In the genomic region with DNA sequence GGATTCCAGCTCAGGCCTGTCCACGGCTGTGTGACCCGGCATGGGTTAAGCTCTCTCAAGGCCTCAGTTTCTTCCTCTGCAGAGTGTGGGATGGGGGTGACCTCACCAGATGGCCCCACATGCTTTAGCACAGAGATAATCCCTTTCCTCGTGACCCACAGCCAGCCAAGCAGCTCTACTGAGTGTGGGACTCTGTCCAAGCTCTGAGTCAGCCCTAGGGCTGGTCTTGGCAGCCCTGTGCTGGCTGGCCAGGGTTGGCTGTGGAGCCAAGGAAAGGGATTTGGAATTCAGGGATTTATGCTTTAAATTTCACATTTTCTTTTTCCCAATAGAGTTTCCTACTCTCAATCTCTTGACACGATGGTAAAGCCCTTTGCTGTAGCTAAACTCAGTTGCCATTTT, we compare ENCODE assay signal across 9 cellular contexts. TPM values are rescaled to one million over a fixed set of nuclear protein-coding genes. Genes with fewer than 3 reads are reported as not detected.
A peak's percentile ranks its signal among the peaks of the same experiment; 100 is the strongest.
DNase-seq lines count a peak whose midpoint lies in the region; TF ChIP-seq lines count a peak whose summit lies in the region.
"Had no signal": no experiment of that assay in that cellular context is flagged by ENCODE, and none has a peak within 500 bp of the region (broad histone marks: within the 10 kb centered on the region; RNA-seq: fewer than 3 reads in every experiment).

No MANE protein-coding gene starts in this region.

- no peaks in the 10 kb centered on the region for H3K9me2 ChIP-seq in SK-N-SH

- no peak overlapping the region for H3K4me3 Mint-ChIP-seq in osteocyte (ENCODE audit: unreplicated experiment)

- peaks cover 39% of the 10 kb centered on the region for H3K4me1 Mint-ChIP-seq in osteocyte (ENCODE audit: unreplicated experiment)

- POLR2A ChIA-PET in SK-N-SH (lab: Yijun Ruan, JAX) = interaction anchor here (0.6 to 1.0 kb wide), 3 partner anchors 8 to 13 kb away, joined by 3 read pairs; no protein-coding TSS in a partner anchor

- peaks cover 3% of the 10 kb centered on the region for H3K27me3 Mint-ChIP-seq in osteocyte (ENCODE audit: unreplicated experiment)

- TF ChIP-seq EP300 in SK-N-SH (IDR thresholded peaks at IDR 0.05; ENCODE audit: borderline replicate concordance in 1 of 2, low read depth in 1 of 2, low read length in 1 of 2) = peak in 1 of 2 experiments; percentile 61; a peak in 1 of 4 replicates

- H3K27me3 ChIP-seq in SK-N-SH (ENCODE audit: insufficient read depth) = no peaks in the 10 kb centered on the region

- peaks cover 0 to 3% of the 10 kb centered on the region in 2 experiments for H3K36me3 ChIP-seq in SK-N-SH (replicated peaks in 1 of 2; ENCODE audit: control insufficient read depth in 1 of 2, insufficient read depth in 2 of 2, low read length in 1 of 2)

- H3K9me3 ChIP-seq in SK-N-SH = no peaks in the 10 kb centered on the region

- peak overlapping the region; percentile 94 for H3K27ac Mint-ChIP-seq in osteocyte (ENCODE audit: unreplicated experiment)

- TF ChIP-seq CTCF in SK-N-SH (IDR thresholded peaks at IDR 0.05) (no peak), foreskin fibroblast (IDR thresholded peaks at IDR 0.05; ENCODE audit: low read depth, low read length) (no peak), osteocyte (IDR thresholded peaks at IDR 0.05) (no peak)

- peaks cover 18% of the 10 kb centered on the region for H3F3A ChIP-seq in SK-N-SH (replicated peaks; ENCODE audit: insufficient read depth)

- 0% methylated on average over 1 of the region's 4 CpGs for WGBS in SK-N-SH (ENCODE audit: low lambda C conversion rate)

- peaks cover 14 to 28% of the 10 kb centered on the region in 2 experiments; a peak in 3 of 4 replicates for H3K4me1 ChIP-seq in SK-N-SH (ENCODE audit: control insufficient read depth in 1 of 2, insufficient read depth in 2 of 2, low read depth in 1 of 2, low read length in 1 of 2)

- TF ChIP-seq RAD21 in SK-N-SH (IDR thresholded peaks at IDR 0.05; ENCODE audit: low read length) = no peak

- no peaks in the 10 kb centered on the region for H4K20me1 ChIP-seq in SK-N-SH (ENCODE audit: insufficient read depth)

- H3K4me3 ChIP-seq in SK-N-SH (ENCODE audit: low read depth in 2 of 2, low read length in 1 of 2) (no peak overlapping the region; a peak in 1 of 4 replicates), foreskin fibroblast (ENCODE audit: low read depth in 1 of 2, low read length in 2 of 2) (peak overlapping the region in 1 of 2 donors; percentile 2)
- H3K4me3 ChIP-seq: GM12878 had no signal

- peak overlapping the region; percentile 51; the same call in 1 of the 2 replicates for H3K4me2 ChIP-seq in SK-N-SH

- in situ Hi-C loops in Caki2 (cut with HindIII; ENCODE audit: low pct_unique_long_range_greater_than_20kb, low sequenced_read_pairs) = no loop called here

- DNase-seq in Caki2 (ENCODE audit: low read depth) (peak; percentile 78), SK-N-SH (peak; percentile 57), foreskin fibroblast (peak; percentile 98 to 99), osteocyte (ENCODE audit: extremely low spot score, unreplicated experiment) (peak; percentile 90), NCI-H2081 treated with DMSO at 0.1 percent for 48 hours (lab: John Stamatoyannopoulos, UW) (no peak), AML-193 (lab: John Stamatoyannopoulos, UW) (no peak), ecto neural progenitor cell (ENCODE audit: low spot score) (no peak), RPMI8226 (no peak)

- H3K79me2 ChIP-seq in SK-N-SH (ENCODE audit: insufficient read depth) = no peaks in the 10 kb centered on the region

- peaks cover 4% of the 10 kb centered on the region for H3K9me3 Mint-ChIP-seq in osteocyte (ENCODE audit: unreplicated experiment)

- H2AFZ ChIP-seq in SK-N-SH (ENCODE audit: low read depth) = peak overlapping the region; percentile 64; the same call in 1 of the 2 replicates

- H3K27ac ChIP-seq in SK-N-SH (ENCODE audit: low read depth in 2 of 2, low read length in 1 of 2) = peak overlapping the region; percentile 80 to 89

- H3K36me3 Mint-ChIP-seq in osteocyte (ENCODE audit: unreplicated experiment) = peaks cover 3% of the 10 kb centered on the region

- CTCF ChIA-PET in SK-N-SH (lab: Yijun Ruan, JAX) = interaction anchor here (0.6 to 1.3 kb wide), 4 partner anchors 24 to 154 kb away, joined by 3 read pairs; no protein-coding TSS in a partner anchor

- H3K9ac ChIP-seq in SK-N-SH = peak overlapping the region; percentile 51; the same call in 1 of the 2 replicates

TF ChIP-seq in SK-N-SH, 30 proteins besides CTCF, POLR2A, EP300 and RAD21 (continues in another document):
- TF ChIP-seq RXRA (IDR thresholded peaks at IDR 0.05; ENCODE audit: borderline replicate concordance, low read depth) = peak; percentile 61; the same call in 1 of the 2 replicates
- no peak for TF ChIP-seq MXI1 (IDR thresholded peaks at IDR 0.05; ENCODE audit: low read depth, low read length)
- TF ChIP-seq, protein P1, sequence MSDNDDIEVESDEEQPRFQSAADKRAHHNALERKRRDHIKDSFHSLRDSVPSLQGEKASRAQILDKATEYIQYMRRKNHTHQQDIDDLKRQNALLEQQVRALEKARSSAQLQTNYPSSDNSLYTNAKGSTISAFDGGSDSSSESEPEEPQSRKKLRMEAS (IDR thresholded peaks at IDR 0.05; ENCODE audit: low read depth) = peak; percentile 95
- TF ChIP-seq TAF1 (IDR thresholded peaks at IDR 0.05; ENCODE audit: borderline replicate concordance, low read depth, low read length) = no peak
- TF ChIP-seq CHD2 (IDR thresholded peaks at IDR 0.05; ENCODE audit: low read length, partially characterized antibody) = no peak
- peak; percentile 84 for TF ChIP-seq TCF12 (IDR thresholded peaks at IDR 0.05)
- 0 out of 2 replicates have a peak, but pooled peaks have one; percentile 20 for TF ChIP-seq SIN3A (IDR thresholded peaks at IDR 0.05; ENCODE audit: borderline replicate concordance, low read depth, low read length)
- TF ChIP-seq TEAD4 (IDR thresholded peaks at IDR 0.05; ENCODE audit: borderline replicate concordance, insufficient read depth) = 0 out of 2 replicates have a peak, but pooled peaks have one; percentile 9
- no peak for TF ChIP-seq MEF2A (IDR thresholded peaks at IDR 0.05; ENCODE audit: borderline replicate concordance, low read depth)
- no peak for TF ChIP-seq NRF1 (IDR thresholded peaks at IDR 0.05; ENCODE audit: low read depth, low read length)
- no peak for TF ChIP-seq ELF1 (IDR thresholded peaks at IDR 0.05)
- TF ChIP-seq, protein P2, sequence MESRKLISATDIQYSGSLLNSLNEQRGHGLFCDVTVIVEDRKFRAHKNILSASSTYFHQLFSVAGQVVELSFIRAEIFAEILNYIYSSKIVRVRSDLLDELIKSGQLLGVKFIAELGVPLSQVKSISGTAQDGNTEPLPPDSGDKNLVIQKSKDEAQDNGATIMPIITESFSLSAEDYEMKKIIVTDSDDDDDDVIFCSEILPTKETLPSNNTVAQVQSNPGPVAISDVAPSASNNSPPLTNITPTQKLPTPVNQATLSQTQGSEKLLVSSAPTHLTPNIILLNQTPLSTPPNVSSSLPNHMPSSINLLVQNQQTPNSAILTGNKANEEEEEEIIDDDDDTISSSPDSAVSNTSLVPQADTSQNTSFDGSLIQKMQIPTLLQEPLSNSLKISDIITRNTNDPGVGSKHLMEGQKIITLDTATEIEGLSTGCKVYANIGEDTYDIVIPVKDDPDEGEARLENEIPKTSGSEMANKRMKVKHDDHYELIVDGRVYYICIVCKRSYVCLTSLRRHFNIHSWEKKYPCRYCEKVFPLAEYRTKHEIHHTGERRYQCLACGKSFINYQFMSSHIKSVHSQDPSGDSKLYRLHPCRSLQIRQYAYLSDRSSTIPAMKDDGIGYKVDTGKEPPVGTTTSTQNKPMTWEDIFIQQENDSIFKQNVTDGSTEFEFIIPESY (IDR thresholded peaks at IDR 0.05; ENCODE audit: borderline replicate concordance, low read depth) = no peak
- TF ChIP-seq, protein P3, sequence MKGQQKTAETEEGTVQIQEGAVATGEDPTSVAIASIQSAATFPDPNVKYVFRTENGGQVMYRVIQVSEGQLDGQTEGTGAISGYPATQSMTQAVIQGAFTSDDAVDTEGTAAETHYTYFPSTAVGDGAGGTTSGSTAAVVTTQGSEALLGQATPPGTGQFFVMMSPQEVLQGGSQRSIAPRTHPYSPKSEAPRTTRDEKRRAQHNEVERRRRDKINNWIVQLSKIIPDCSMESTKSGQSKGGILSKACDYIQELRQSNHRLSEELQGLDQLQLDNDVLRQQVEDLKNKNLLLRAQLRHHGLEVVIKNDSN (IDR thresholded peaks at IDR 0.05; ENCODE audit: borderline replicate concordance, low read depth) = peak; percentile 70; the same call in 1 of the 2 replicates
- TF ChIP-seq SMC3 (IDR thresholded peaks at IDR 0.05; ENCODE audit: low read depth, low read length) = no peak
- TF ChIP-seq FOSL2 (IDR thresholded peaks at IDR 0.05; ENCODE audit: borderline replicate concordance, low read depth) = peak; percentile 87; the same call in 1 of the 2 replicates
- peak; percentile 82 for TF ChIP-seq JUND (IDR thresholded peaks at IDR 0.05)
- TF ChIP-seq GATA2 (CRISPR knock-in tag; IDR thresholded peaks at IDR 0.05) = no peak
- no peak for TF ChIP-seq GABPA (IDR thresholded peaks at IDR 0.05; ENCODE audit: low read depth)
- TF ChIP-seq POLR2AphosphoS5 (IDR thresholded peaks at IDR 0.05; ENCODE audit: low read depth, low read length) = peak; percentile 22; the same call in 1 of the 2 replicates
- peak; percentile 98 for TF ChIP-seq NFIC (IDR thresholded peaks at IDR 0.05; ENCODE audit: borderline replicate concordance)

RNA-seq across cellular contexts. Expression of a gene that starts 19.7 kb away (rescaled TPM):
- 0.88 TPM in 1 of 2 replicates, not detected in the other for total RNA-seq in Caki2 (2014; rRNA removed; shearing (Covaris generic); ENCODE audit: low replicate concordance)
- polyA plus RNA-seq in SK-N-SH (2012; rRNA removed) = 11.4 and 14.5 TPM in 2 replicates
- polyA plus RNA-seq in SK-N-SH (2012; cell fraction: cytosol; rRNA removed) = 4.0 and 5.2 TPM in 2 replicates
- polyA plus RNA-seq in SK-N-SH (2012; cell fraction: nucleus; rRNA removed) = 140 and 311 TPM in 2 replicates
- total RNA-seq in osteocyte = 149 and 168 TPM in 2 replicates

RNA-seq across cellular contexts. Expression of a gene that starts 56.8 kb away (rescaled TPM):
- 178 and 190 TPM in 2 replicates for total RNA-seq in Caki2 (2014; rRNA removed; shearing (Covaris generic); ENCODE audit: low replicate concordance)
- 158 and 183 TPM in 2 replicates for polyA plus RNA-seq in SK-N-SH (2012; rRNA removed)
- 73.8 and 122 TPM in 2 replicates for polyA plus RNA-seq in SK-N-SH (2012; cell fraction: cytosol; rRNA removed)
- 419 and 467 TPM in 2 replicates for polyA plus RNA-seq in SK-N-SH (2012; cell fraction: nucleus; rRNA removed)
- 172 and 176 TPM in 2 replicates for total RNA-seq in osteocyte

Comparison
In these comparisons a context has a peak if more than half of its experiments do, and no peak if none do; other contexts are left out.
1. DNase-seq: peak in Caki2 (single experiment), SK-N-SH (single experiment), foreskin fibroblast (2 of 2) and osteocyte (single experiment); none in NCI-H2081 treated with DMSO at 0.1 percent for 48 hours (single experiment), AML-193 (0 of 2), ecto neural progenitor cell (single experiment) and RPMI8226 (single experiment).
2. RNA of a gene that starts 19.7 kb away (total RNA-seq): 149 to 168 TPM in osteocyte; 0.88 TPM in Caki2; every median in the first group is over 10 times any median in the second.